ENCODE assay signal across 2 cellular contexts in genomic region chr2:101658387-101658786, GRCh38.
A peak's percentile ranks its signal among the peaks of the same experiment; 100 is the strongest.
TF ChIP-seq lines count a peak whose summit lies in the region.

No MANE protein-coding gene starts in this region.

TF ChIP-seq in SK-N-SH treated with all-trans-retinoic acid at 6 μM for 48 hours, 23 proteins besides CTCF, POLR2A, EP300 and RAD21 (continued from another document):
- peak; percentile 41; the same call in 1 of the 2 replicates for TF ChIP-seq CREB5 (CRISPR knock-in tag; IDR thresholded peaks at IDR 0.05; ENCODE audit: low read depth)
- TF ChIP-seq ESRRG (CRISPR knock-in tag; IDR thresholded peaks at IDR 0.05), result no peak
- TF ChIP-seq TSHZ2 (CRISPR knock-in tag; IDR thresholded peaks at IDR 0.05), result no peak
- no peak for TF ChIP-seq ZFP30 (CRISPR knock-in tag; IDR thresholded peaks at IDR 0.05)

TF ChIP-seq in SK-N-SH, 30 proteins besides CTCF, POLR2A, EP300 and RAD21 (continued from another document):
- TF ChIP-seq MAX (IDR thresholded peaks at IDR 0.05; ENCODE audit: low read depth) (no peak), MEF2A (IDR thresholded peaks at IDR 0.05; ENCODE audit: borderline replicate concordance, low read depth) (no peak), REST (IDR thresholded peaks at IDR 0.05; ENCODE audit: low read depth, low read length) (no peak), TEAD4 (IDR thresholded peaks at IDR 0.05; ENCODE audit: borderline replicate concordance, insufficient read depth) (no peak), NFIC (IDR thresholded peaks at IDR 0.05; ENCODE audit: borderline replicate concordance) (no peak), GABPA (IDR thresholded peaks at IDR 0.05; ENCODE audit: low read depth) (no peak)
